Comparison of ENCODE assay signal across 27 cellular contexts in the genomic region with DNA sequence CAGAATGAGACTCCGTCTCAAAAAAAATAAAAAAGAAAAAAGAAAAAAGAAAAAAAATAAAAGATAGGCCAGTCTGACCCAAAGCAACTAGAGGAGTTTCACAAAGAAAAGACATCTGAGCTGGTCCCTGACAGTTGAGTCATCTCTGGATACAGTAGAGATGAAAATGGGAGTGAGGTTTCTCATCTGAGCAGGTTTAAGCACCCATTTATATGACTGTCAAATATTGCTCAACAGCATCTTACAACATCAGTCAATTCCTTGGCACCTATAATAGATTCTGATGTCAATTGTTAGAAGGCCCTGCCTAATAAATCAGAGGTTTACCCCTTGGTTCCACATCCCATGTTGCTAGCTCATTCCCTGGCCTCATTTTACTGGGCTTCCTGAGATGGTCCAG.
"Had no signal": no experiment of that assay in that cellular context is flagged by ENCODE, and none has a peak within 500 bp of the region (broad histone marks: within the 10 kb centered on the region; RNA-seq: fewer than 3 reads in every experiment).

No MANE protein-coding gene starts in this region.

- H3K9me3 ChIP-seq: suprapubic skin, testis, thoracic aorta, thyroid gland, tibial artery, tibial nerve, transverse colon, upper lobe of left lung, upper lobe of right lung, uterus, vagina had no signal

- H3K36me3 ChIP-seq: stomach, suprapubic skin, thoracic aorta, thyroid gland, tibial artery, tibial nerve, transverse colon, upper lobe of left lung, upper lobe of right lung, uterus, vagina had no signal

- FAIRE-seq: urothelium cell line had no signal

- H3K27me3 ChIP-seq: stomach, suprapubic skin, testis, thyroid gland, tibial artery, tibial nerve, transverse colon, upper lobe of left lung, upper lobe of right lung, uterus, vagina had no signal

- H3K27ac ChIP-seq: stomach, suprapubic skin, testis, thoracic aorta, thyroid gland, tibial nerve, transverse colon, upper lobe of left lung, upper lobe of right lung, uterus, vagina had no signal

- ATAC-seq: stimulated activated effector memory CD8-positive, alpha-beta T cell treated with anti-CD3 and anti-CD28 coated beads, Interleukin-12 subunit alpha, Interleukin-12 subunit beta, amount 100 ng/mL, for 72 hours; stimulated activated memory B cell treated with anti-CD40 and anti-IgM and Interleukin-4, amounts not matched to agents 10 μg/mL and 1 μg/mL and 100 μg/mL, for 72 hours; stimulated activated naive B cell treated with anti-CD40 and anti-IgM and Interleukin-4, amounts not matched to agents 10 μg/mL and 1 μg/mL and 100 μg/mL, for 72 hours; stimulated activated naive CD8-positive, alpha-beta T cell treated with anti-CD3 and anti-CD28 coated beads, Interleukin-15, amount 100 ng/mL, for 72 hours; stimulated activated naive CD8-positive, alpha-beta T cell treated with anti-CD3 and anti-CD28 coated beads, Interleukin-15, Interleukin-2, amounts not matched to agents 100 U/mL and 50 U/mL, for 24 hours; upper lobe of right lung had no signal

- H3K4me1 ChIP-seq: stomach, suprapubic skin, testis, thyroid gland, tibial nerve, transverse colon, upper lobe of left lung, upper lobe of right lung, uterus, vagina had no signal

- H3K4me3 ChIP-seq: stomach, suprapubic skin, testis, thoracic aorta, thyroid gland, tibial artery, tibial nerve, transverse colon, upper lobe of left lung, upper lobe of right lung, uterus, vagina had no signal

- DNase-seq: stimulated activated CD4-positive, alpha-beta T cell treated with anti-CD3 and anti-CD28 coated beads, Interleukin-2, amount 100 ng/mL, for 48 hours; stimulated activated CD4-positive, alpha-beta T cell treated with anti-CD3 and anti-CD28 coated beads, Interleukin-4, amount 100 ng/mL, for 1 hour; stimulated activated CD4-positive, alpha-beta T cell treated with anti-CD3 and anti-CD28 coated beads, Interleukin-4, amount 100 ng/mL, for 24 hours; stimulated activated CD4-positive, alpha-beta T cell treated with anti-CD3 and anti-CD28 coated beads, Interleukin-4, amount 100 ng/mL, for 4 hours; stimulated activated CD8-positive, alpha-beta memory T cell treated with anti-CD3 and anti-CD28 coated beads, Interleukin-4, amount 100 ng/mL, for 48 hours; stimulated activated naive B cell treated with anti-CD40 and anti-IgM and Interleukin-4, amounts not matched to agents 10 μg/mL and 1 μg/mL and 100 μg/mL, for 72 hours; stimulated activated naive CD4-positive, alpha-beta T cell; stimulated activated naive CD4-positive, alpha-beta T cell treated with Interleukin-2 at 50 U/mL for 16 hours; stimulated activated naive CD8-positive, alpha-beta T cell treated with anti-CD3 and anti-CD28 coated beads, Interleukin-15, amount 100 ng/mL, for 72 hours; stimulated activated naive CD8-positive, alpha-beta T cell treated with anti-CD3 and anti-CD28 coated beads, Interleukin-15, Interleukin-2, amounts not matched to agents 100 U/mL and 50 U/mL, for 24 hours; stomach; substantia nigra; testis; thyroid gland; tibial artery; transverse colon; trophoblast cell; upper lobe of left lung; upper lobe of right lung; uterus had no signal
